ENCODE assay signal across 9 cellular contexts in the genomic region with DNA sequence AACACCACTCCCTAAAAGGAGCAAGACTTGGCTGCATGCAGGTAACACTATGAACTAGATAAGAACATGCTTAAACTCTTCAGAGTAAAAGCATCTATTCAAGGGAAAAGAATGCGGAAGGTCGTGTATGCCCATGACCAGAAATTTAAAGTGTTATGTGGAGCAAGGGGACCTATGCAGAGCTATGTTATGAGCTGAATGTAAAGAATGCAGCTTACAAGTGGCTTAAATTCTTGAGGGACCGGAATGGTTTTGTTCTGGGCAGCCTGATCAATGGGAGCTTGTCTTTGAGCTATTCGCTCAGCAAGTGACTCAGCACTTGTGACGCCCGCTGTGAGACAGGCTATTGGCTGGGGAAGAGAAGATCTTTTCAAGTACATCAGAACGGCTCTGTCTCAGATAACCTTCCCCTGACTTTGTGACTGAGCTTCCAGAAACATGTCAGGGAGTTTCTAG.
DNase-seq lines count a peak whose midpoint lies in the region; ATAC-seq and TF ChIP-seq lines count a peak whose summit lies in the region.
"Had no signal": no experiment of that assay in that cellular context is flagged by ENCODE, and none has a peak within 500 bp of the region (broad histone marks: within the 10 kb centered on the region; RNA-seq: fewer than 3 reads in every experiment).

No MANE protein-coding gene starts in this region.

- no peak for ATAC-seq in stimulated activated naive CD8-positive, alpha-beta T cell treated with anti-CD3 and anti-CD28 coated beads, Interleukin-15, amount 100 ng/mL, for 72 hours
- no peak for ATAC-seq in activated CD8-positive, alpha-beta T cell treated with anti-CD3 and anti-CD28 coated beads for 36 hours

- 15% methylated on average over 7 of the region's 7 CpGs for WGBS in HUES64

- CTCF ChIA-PET in activated CD8-positive, alpha-beta T cell treated with anti-CD3 and anti-CD28 coated beads for 36 hours (lab: Charles Lee): interaction anchor here (0.9 kb wide), 1 partner anchor 237 kb away, joined by 3 read pairs; no protein-coding TSS in a partner anchor

- no peaks in the 10 kb centered on the region for H3K36me3 Mint-ChIP-seq in activated CD8-positive, alpha-beta T cell treated with anti-CD3 and anti-CD28 coated beads for 36 hours (ENCODE audit: low read depth)
- H3K36me3 Mint-ChIP-seq: memory B cell had no signal

- H3K36me3 ChIP-seq in HUES64 (ENCODE audit: insufficient read depth, low read length): 0 out of 2 replicates have a peak, but pooled peaks cover 2% of the 10 kb centered on the region
- no peaks in the 10 kb centered on the region for H3K36me3 ChIP-seq in iPS-18a (ENCODE audit: control insufficient read depth, low read depth, low read length)
- H3K36me3 ChIP-seq in skeletal muscle satellite cell (ENCODE audit: insufficient read depth, low read length): no peaks in the 10 kb centered on the region

- peak overlapping the region; percentile 55; the same call in 1 of the 2 replicates for H3K9ac ChIP-seq in HUES64 (ENCODE audit: low read depth, low read length)
- H3K9ac ChIP-seq in iPS-18a (ENCODE audit: low read length): peak overlapping the region; percentile 25
- H3K9ac ChIP-seq in skeletal muscle satellite cell (ENCODE audit: low read depth, low read length): peak overlapping the region; percentile 36

- H3K27me3 ChIP-seq in HUES64 (ENCODE audit: insufficient read depth, low read length) (no peaks in the 10 kb centered on the region), iPS-18a (ENCODE audit: control insufficient read depth, insufficient read depth, low read length) (no peaks in the 10 kb centered on the region), skeletal muscle satellite cell (ENCODE audit: control insufficient read depth, insufficient read depth, low read length) (no peaks in the 10 kb centered on the region)

- peaks cover 30% of the 10 kb centered on the region for H3K4me1 ChIP-seq in HUES64 (ENCODE audit: insufficient read depth, low read length)
- peaks cover 13% of the 10 kb centered on the region for H3K4me1 ChIP-seq in iPS-18a (ENCODE audit: control insufficient read depth, low read depth, low read length)
- peaks cover 12% of the 10 kb centered on the region for H3K4me1 ChIP-seq in skeletal muscle satellite cell (ENCODE audit: control insufficient read depth, insufficient read depth, low read length)

- H3K4me3 ChIP-seq in HUES64 (ENCODE audit: low read length): 0 out of 2 replicates have a peak overlapping the region, but pooled peaks have one; percentile 0
- peak overlapping the region; percentile 1 for H3K4me3 ChIP-seq in iPS-18a (ENCODE audit: low read length)
- no peak overlapping the region for H3K4me3 ChIP-seq in skeletal muscle satellite cell (ENCODE audit: low read length)

- peaks cover 0 to 7% of the 10 kb centered on the region in 2 donors for H3K9me3 Mint-ChIP-seq in stimulated activated naive CD8-positive, alpha-beta T cell treated with anti-CD3 and anti-CD28 coated beads, Interleukin-15, amount 100 ng/mL, for 72 hours
- H3K9me3 Mint-ChIP-seq in activated CD8-positive, alpha-beta T cell treated with anti-CD3 and anti-CD28 coated beads for 36 hours: peaks cover 13% of the 10 kb centered on the region

- intact Hi-C loops in activated CD8-positive, alpha-beta T cell treated with anti-CD3 and anti-CD28 coated beads for 36 hours (cut with micrococcal nuclease): no loop called here

- H3K4me1 Mint-ChIP-seq in stimulated activated naive CD8-positive, alpha-beta T cell treated with anti-CD3 and anti-CD28 coated beads, Interleukin-15, amount 100 ng/mL, for 72 hours: no peaks in the 10 kb centered on the region
- peaks cover 2% of the 10 kb centered on the region for H3K4me1 Mint-ChIP-seq in activated CD8-positive, alpha-beta T cell treated with anti-CD3 and anti-CD28 coated beads for 36 hours (ENCODE audit: low read depth)
- H3K4me1 Mint-ChIP-seq: memory B cell had no signal

- DNase-seq in brain pericyte (ENCODE audit: low read depth, low spot score) (peak; percentile 41), DMS114 treated with DMSO at 0.1 percent for 48 hours (lab: John Stamatoyannopoulos, UW; ENCODE audit: unreplicated experiment) (no peak), SHP77 (lab: John Stamatoyannopoulos, UW) (no peak)
- DNase-seq in stimulated activated naive CD8-positive, alpha-beta T cell treated with anti-CD3 and anti-CD28 coated beads, Interleukin-15, amount 100 ng/mL, for 72 hours: no peak
- no peak for DNase-seq in activated CD8-positive, alpha-beta T cell treated with anti-CD3 and anti-CD28 coated beads for 36 hours

- no peak overlapping the region for H3K4me3 Mint-ChIP-seq in stimulated activated naive CD8-positive, alpha-beta T cell treated with anti-CD3 and anti-CD28 coated beads, Interleukin-15, amount 100 ng/mL, for 72 hours
- H3K4me3 Mint-ChIP-seq in activated CD8-positive, alpha-beta T cell treated with anti-CD3 and anti-CD28 coated beads for 36 hours: no peak overlapping the region
- H3K4me3 Mint-ChIP-seq: memory B cell had no signal

- no peak for TF ChIP-seq CTCF in activated CD8-positive, alpha-beta T cell treated with anti-CD3 and anti-CD28 coated beads for 36 hours (IDR thresholded peaks at IDR 0.05)

- H3K9me3 ChIP-seq in HUES64 (ENCODE audit: insufficient read depth, low read depth, low read length) (peaks cover 8% of the 10 kb centered on the region; the same call in 1 of the 2 replicates), iPS-18a (ENCODE audit: control insufficient read depth, low read depth, low read length) (no peaks in the 10 kb centered on the region), skeletal muscle satellite cell (replicated peaks; ENCODE audit: low read length) (peaks cover 8% of the 10 kb centered on the region)

- H3K27ac ChIP-seq in HUES64 (ENCODE audit: low read depth, low read length) (peak overlapping the region; percentile 96), iPS-18a (ENCODE audit: low read length) (peak overlapping the region; percentile 75)

- H3K27me3 Mint-ChIP-seq in stimulated activated naive CD8-positive, alpha-beta T cell treated with anti-CD3 and anti-CD28 coated beads, Interleukin-15, amount 100 ng/mL, for 72 hours: peaks cover 37% of the 10 kb centered on the region
- H3K27me3 Mint-ChIP-seq in activated CD8-positive, alpha-beta T cell treated with anti-CD3 and anti-CD28 coated beads for 36 hours: peaks cover 29% of the 10 kb centered on the region

- H3K27ac Mint-ChIP-seq in stimulated activated naive CD8-positive, alpha-beta T cell treated with anti-CD3 and anti-CD28 coated beads, Interleukin-15, amount 100 ng/mL, for 72 hours: no peak overlapping the region
- H3K27ac Mint-ChIP-seq in activated CD8-positive, alpha-beta T cell treated with anti-CD3 and anti-CD28 coated beads for 36 hours: no peak overlapping the region
- H3K27ac Mint-ChIP-seq: memory B cell had no signal

- H3K4me2 ChIP-seq in skeletal muscle satellite cell (ENCODE audit: low read length): no peak overlapping the region

- POLR2A ChIA-PET in activated CD8-positive, alpha-beta T cell treated with anti-CD3 and anti-CD28 coated beads for 36 hours (lab: Charles Lee): no interaction called here
